In the genomic region with DNA sequence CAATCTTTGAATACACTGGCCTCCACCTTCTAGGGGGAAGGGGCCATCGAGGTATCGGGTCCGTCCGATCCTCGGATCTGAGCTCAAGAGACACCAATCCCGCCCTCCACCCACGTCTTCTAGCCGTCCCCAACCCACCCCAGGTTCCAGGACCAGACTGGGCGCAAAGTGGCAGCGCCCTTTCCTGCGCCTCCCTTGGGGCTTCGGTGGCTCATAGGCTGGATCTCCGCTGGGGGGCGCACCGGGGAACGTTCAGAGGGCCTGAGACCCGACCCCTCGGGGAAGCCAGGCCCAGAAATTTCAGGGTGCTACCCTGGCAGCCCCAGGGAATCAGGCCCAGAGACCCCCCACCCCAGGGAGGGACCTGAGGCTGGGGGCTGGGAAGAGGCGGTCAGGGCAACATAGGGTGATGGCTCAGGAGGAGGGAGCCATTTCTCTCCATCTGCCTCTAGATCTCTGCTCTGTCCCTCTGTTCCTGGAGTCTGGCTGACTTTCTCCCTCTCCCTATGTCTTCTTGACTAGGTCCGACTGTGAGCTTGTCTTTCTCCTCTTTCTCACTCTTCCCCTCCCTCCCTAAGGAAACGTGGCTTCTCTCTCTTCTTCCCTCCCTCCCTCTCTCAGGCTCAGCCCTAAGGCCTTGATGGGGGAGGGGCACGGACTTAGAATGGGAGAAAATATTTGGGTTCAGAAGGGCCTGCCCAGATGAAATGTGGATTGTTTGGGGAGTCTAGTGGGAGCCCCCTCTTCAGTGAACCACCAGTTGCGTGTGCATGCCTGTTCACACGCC, we compare ENCODE assay signal across 8 cellular contexts. TPM values are rescaled to one million over a fixed set of nuclear protein-coding genes. Genes with fewer than 3 reads are reported as not detected.
A peak's percentile ranks its signal among the peaks of the same experiment; 100 is the strongest.
DNase-seq lines count a peak whose midpoint lies in the region; ATAC-seq and TF ChIP-seq lines count a peak whose summit lies in the region.

No MANE protein-coding gene starts in this region.

- peak overlapping the region; percentile 43 for H3K9ac ChIP-seq in HUES6 (ENCODE audit: low read length)

- TF ChIP-seq CTCF in MCF 10A (IDR thresholded peaks at IDR 0.05; ENCODE audit: unreplicated experiment): no peak

- ATAC-seq in HG02610 (IDR thresholded peaks at IDR 0.05; ENCODE audit: unreplicated experiment): no peak

- H3K4me1 Mint-ChIP-seq in CD4-positive, alpha-beta memory T cell: peaks cover 5 to 19% (median 7%) of the 10 kb centered on the region in 4 donors
- H3K4me1 Mint-ChIP-seq in MCF 10A (ENCODE audit: insufficient read depth, unreplicated experiment): peaks cover 11% of the 10 kb centered on the region

- H3K27me3 ChIP-seq in CD4-positive, alpha-beta memory T cell (ENCODE audit: insufficient read depth, low read length): peaks cover 6% of the 10 kb centered on the region
- H3K27me3 ChIP-seq in HUES6 (ENCODE audit: control insufficient read depth, insufficient read depth, low read length): no peaks in the 10 kb centered on the region

- H3K4me3 Mint-ChIP-seq in CD4-positive, alpha-beta memory T cell: peak overlapping the region in 4 of 8 donors; percentile 15 to 53 (median 34)
- no peak overlapping the region for H3K4me3 Mint-ChIP-seq in MCF 10A (ENCODE audit: unreplicated experiment)

- H3K9me3 Mint-ChIP-seq in CD4-positive, alpha-beta memory T cell: no peaks in the 10 kb centered on the region
- H3K9me3 Mint-ChIP-seq in MCF 10A (ENCODE audit: unreplicated experiment): no peaks in the 10 kb centered on the region

- CTCF ChIA-PET in CD4-positive, alpha-beta memory T cell (lab: Charles Lee; ENCODE audit: partially characterized antibody): interaction anchor here (1.2 kb wide), 1 partner anchor 31 kb away, joined by 3 read pairs; no protein-coding TSS in a partner anchor
- CTCF ChIA-PET in MCF 10A (lab: Yijun Ruan, JAX): no interaction called here

- no peaks in the 10 kb centered on the region for H3K36me3 ChIP-seq in CD4-positive, alpha-beta memory T cell (ENCODE audit: insufficient read depth, low read length)
- H3K36me3 ChIP-seq in HUES6 (ENCODE audit: control insufficient read depth, insufficient read depth, low read length): no peaks in the 10 kb centered on the region

- peaks cover 31 to 35% of the 10 kb centered on the region in 2 donors for H3K27me3 Mint-ChIP-seq in CD4-positive, alpha-beta memory T cell
- H3K27me3 Mint-ChIP-seq in MCF 10A (ENCODE audit: insufficient read depth, unreplicated experiment): peaks cover 12% of the 10 kb centered on the region

- no peak overlapping the region for H3K4me3 ChIP-seq in CD4-positive, alpha-beta memory T cell (ENCODE audit: low read length in 2 of 2)
- H3K4me3 ChIP-seq in HUES6 (ENCODE audit: low read depth, low read length) (peak overlapping the region; percentile 72), iPS-11a (ENCODE audit: low read depth, low read length) (peak overlapping the region; percentile 66)

- H3K4me1 ChIP-seq in CD4-positive, alpha-beta memory T cell (ENCODE audit: insufficient read depth, low read length): peaks cover 12% of the 10 kb centered on the region
- peaks cover 42% of the 10 kb centered on the region for H3K4me1 ChIP-seq in HUES6 (ENCODE audit: control insufficient read depth, insufficient read depth, low read length)

- H3K9me3 ChIP-seq in CD4-positive, alpha-beta memory T cell (ENCODE audit: control insufficient read depth in 1 of 2, low read length in 2 of 2): no peaks in the 10 kb centered on the region
- H3K9me3 ChIP-seq in HUES6 (ENCODE audit: control insufficient read depth, insufficient read depth, low read depth, low read length): no peaks in the 10 kb centered on the region

- no TSS peak for BruUV-seq in MCF 10A (replicated peaks; lab: Mats Ljungman, UMichigan)

- no peaks in the 10 kb centered on the region for H3K36me3 Mint-ChIP-seq in CD4-positive, alpha-beta memory T cell
- no peaks in the 10 kb centered on the region for H3K36me3 Mint-ChIP-seq in MCF 10A (ENCODE audit: insufficient read depth, unreplicated experiment)

- intact Hi-C loops in CD4-positive, alpha-beta memory T cell (cut with micrococcal nuclease): no loop called here
- intact Hi-C loops in MCF 10A (cut with micrococcal nuclease): no loop called here

- POLR2A ChIA-PET in CD4-positive, alpha-beta memory T cell (lab: Charles Lee; ENCODE audit: partially characterized antibody): no interaction called here
- POLR2A ChIA-PET in MCF 10A (lab: Yijun Ruan, JAX): no interaction called here

- H3K27ac Mint-ChIP-seq in CD4-positive, alpha-beta memory T cell: no peak overlapping the region
- no peak overlapping the region for H3K27ac Mint-ChIP-seq in MCF 10A (ENCODE audit: low read depth, unreplicated experiment)

- H3K27ac ChIP-seq in CD4-positive, alpha-beta memory T cell (ENCODE audit: low read depth, low read length): no peak overlapping the region
- H3K27ac ChIP-seq in HUES6 (ENCODE audit: low read depth, low read length): no peak overlapping the region

- DNase-seq in CD4-positive, alpha-beta memory T cell: peak in 4 of 5 donors; percentile 15 to 25 (median 18)
- peak; percentile 17 for DNase-seq in activated naive CD8-positive, alpha-beta T cell treated with anti-CD3 and anti-CD28 coated beads, Interleukin-2, amount 50 U/mL, for 16 hours (ENCODE audit: low read depth, low spot score)
- peak in 2 of 3 donors; percentile 16 to 40 for DNase-seq in stimulated activated CD4-positive, alpha-beta T cell treated with anti-CD3 and anti-CD28 coated beads, Interleukin-12 subunit alpha, Interleukin-12 subunit beta, amount 100 ng/mL, for 48 hours (ENCODE audit: low read depth in 2 of 3, low spot score in 1 of 3)
- DNase-seq in epidermal melanocyte (ENCODE audit: insufficient read length, low spot score): no peak
- no peak for DNase-seq in MCF 10A (ENCODE audit: unreplicated experiment)

RNA-seq across cellular contexts. Expression of a gene that starts 1.1 kb away (rescaled TPM):
- not detected for total RNA-seq in CD4-positive, alpha-beta memory T cell
- polyA plus RNA-seq in CD4-positive, alpha-beta memory T cell: not detected
- total RNA-seq in MCF 10A (2022): not detected in 2 replicates

Comparison
In these comparisons a context has a peak if more than half of its experiments do, and no peak if none do; other contexts are left out.
1. DNase-seq: peak in CD4-positive, alpha-beta memory T cell (4 of 5), activated naive CD8-positive, alpha-beta T cell treated with anti-CD3 and anti-CD28 coated beads, Interleukin-2, amount 50 U/mL, for 16 hours (single experiment) and stimulated activated CD4-positive, alpha-beta T cell treated with anti-CD3 and anti-CD28 coated beads, Interleukin-12 subunit alpha, Interleukin-12 subunit beta, amount 100 ng/mL, for 48 hours (2 of 3); none in epidermal melanocyte (single experiment) and MCF 10A (single experiment).
2. H3K4me3 ChIP-seq: peak in HUES6 (single experiment) and iPS-11a (single experiment); none in CD4-positive, alpha-beta memory T cell (0 of 2).